Comparison of ENCODE assay signal across 8 cellular contexts in the genomic region with DNA sequence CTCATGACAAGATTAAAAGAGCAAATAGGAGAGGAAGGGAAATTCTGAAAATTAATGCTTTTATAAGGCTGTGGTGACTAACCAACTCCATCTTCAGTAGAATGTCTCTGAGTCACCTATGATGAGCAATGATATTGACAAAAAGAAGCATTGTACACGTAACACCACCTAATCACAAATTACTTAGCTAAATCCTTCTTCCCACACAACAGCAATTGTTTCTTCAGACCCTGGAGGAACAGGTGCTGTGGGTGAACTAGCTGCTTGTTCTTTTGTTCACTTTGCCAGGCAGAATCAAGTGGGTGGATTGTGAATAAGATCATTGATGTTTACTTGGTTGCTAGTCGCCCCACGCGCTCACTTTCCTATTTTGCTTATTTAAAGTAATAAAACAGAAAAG.
DNase-seq lines count a peak whose midpoint lies in the region; ATAC-seq and TF ChIP-seq lines count a peak whose summit lies in the region.

No MANE protein-coding gene starts in this region.

- DNase-seq in COLO829 (ENCODE audit: low spot score) (peak; percentile 78), M059J (ENCODE audit: low read depth) (peak; percentile 86), cardiac fibroblast (ENCODE audit: low read depth in 2 of 2) (peak; percentile 78 to 97), pons (ENCODE audit: low spot score) (peak; percentile 45), superior temporal gyrus (ENCODE audit: extremely low spot score) (no peak), ecto neural progenitor cell (ENCODE audit: low spot score) (no peak)

- TF ChIP-seq CTCF in cardiac fibroblast (IDR thresholded peaks at IDR 0.05; ENCODE audit: low read depth, low read length) = no peak

- no peak overlapping the region for H3K4me3 ChIP-seq in cardiac fibroblast (replicated peaks in 1 of 2; ENCODE audit: low read depth in 2 of 2, low read length in 2 of 2)

- ATAC-seq in HG02588 (IDR thresholded peaks at IDR 0.05; ENCODE audit: unreplicated experiment) (no peak), HG03354 (IDR thresholded peaks at IDR 0.05; ENCODE audit: poor library complexity, severe bottlenecking, unreplicated experiment) (no peak)

Comparison
In these comparisons a context has a peak if more than half of its experiments do, and no peak if none do; other contexts are left out.
1. DNase-seq: peak in COLO829 (single experiment), M059J (single experiment), cardiac fibroblast (2 of 2) and pons (single experiment); none in superior temporal gyrus (single experiment) and ecto neural progenitor cell (single experiment).